1 cellular context compared by ENCODE assay signal in the genomic region with DNA sequence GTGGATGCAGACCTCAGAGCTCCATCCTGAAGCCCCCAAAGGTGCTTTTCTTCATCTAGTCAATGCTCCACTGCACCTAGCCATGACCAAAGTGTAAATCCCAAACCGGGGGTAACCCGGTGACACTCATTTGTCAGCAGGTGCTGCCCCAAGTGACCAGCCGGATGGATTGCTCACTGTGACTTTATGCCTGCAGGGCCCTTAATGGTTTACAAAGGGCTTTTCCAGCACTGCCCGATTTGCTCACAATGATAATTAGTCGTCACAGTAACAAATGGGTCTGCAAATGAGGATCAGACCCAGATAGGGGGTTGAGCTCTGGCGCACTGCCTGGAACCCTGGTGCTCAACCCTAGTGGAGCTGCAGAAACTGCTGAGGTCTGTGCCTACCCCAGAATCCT.
TF ChIP-seq lines count a peak whose summit lies in the region.

No MANE protein-coding gene starts in this region.

TF ChIP-seq in H1, 55 proteins besides CTCF, POLR2A, EP300 and RAD21:
- TF ChIP-seq TCF12 (IDR thresholded peaks at IDR 0.05; ENCODE audit: low read depth, low read length) = no peak
